Comparison of ENCODE assay signal across 8 cellular contexts in genomic region chr5:69024241-69024651, GRCh38.
DNase-seq lines count a peak whose midpoint lies in the region; ATAC-seq and TF ChIP-seq lines count a peak whose summit lies in the region.

No MANE protein-coding gene starts in this region.

- CTCF ChIA-PET in GM10248 (lab: Yijun Ruan, JAX) = interaction anchor here (0.6 to 4.3 kb wide), 9 partner anchors 9 to 265 kb away, joined by 3 to 25 read pairs (median 5); no protein-coding TSS in a partner anchor

- H3K4me3 ChIP-seq in AG09309 (ENCODE audit: control insufficient read depth, low read depth, low read length) (no peak overlapping the region), adrenal gland (no peak overlapping the region)

- DNase-seq in AG09309 (ENCODE audit: low read depth) = no peak
- DNase-seq in GM10248 (ENCODE audit: extremely low spot score) = peak; percentile 48
- peak; percentile 3 for DNase-seq in NCI-H2107 treated with DMSO at 0.1 percent for 48 hours (lab: John Stamatoyannopoulos, UW; ENCODE audit: unreplicated experiment)
- DNase-seq in adrenal gland = peak in 5 of 7 donors; percentile 16 to 26 (median 21)
- DNase-seq in inferior parietal cortex (ENCODE audit: extremely low spot score) = peak; percentile 71

- H3K9me3 ChIP-seq in adrenal gland (replicated peaks in 1 of 3) = no peaks in the 10 kb centered on the region

- TF ChIP-seq POLR2A in adrenal gland (IDR thresholded peaks at IDR 0.05) = no peak

- intact Hi-C loops in adrenal gland (cut with DNase I) = no loop called here

- no peaks in the 10 kb centered on the region for H3K36me3 ChIP-seq in adrenal gland (replicated peaks in 1 of 2)

- TF ChIP-seq CTCF in AG09309 (IDR thresholded peaks at IDR 0.05; ENCODE audit: control insufficient read depth, insufficient read depth, low read depth, low read length, missing control alignments) = peak; percentile 48
- peak; percentile 62 for TF ChIP-seq CTCF in GM10248 (IDR thresholded peaks at IDR 0.05; ENCODE audit: control extremely low read depth, extremely low read depth, low read depth, missing control alignments)
- TF ChIP-seq CTCF in adrenal gland (IDR thresholded peaks at IDR 0.05) = peak; percentile 35 to 61 (median 58)

- no peak overlapping the region for H3K27ac ChIP-seq in adrenal gland

- WGBS in adrenal gland, 4 donors = 50 to 58% (median 51%) methylated on average over 5 of the region's 5 CpGs

- POLR2A ChIA-PET in GM10248 (lab: Yijun Ruan, JAX) = no interaction called here

- no peaks in the 10 kb centered on the region for H3K27me3 ChIP-seq in adrenal gland

- H3K4me1 ChIP-seq in adrenal gland (replicated peaks in 1 of 2) = no peaks in the 10 kb centered on the region

- ATAC-seq in HG03097 (IDR thresholded peaks at IDR 0.05; ENCODE audit: low FRiP score, unreplicated experiment) (no peak), GM21515 (IDR thresholded peaks at IDR 0.05; ENCODE audit: unreplicated experiment) (no peak), GM21786 (IDR thresholded peaks at IDR 0.05; ENCODE audit: unreplicated experiment) (no peak)
